Comparison of ENCODE assay signal across 9 cellular contexts in genomic region chr12:101925352-101925751, GRCh38. TPM values are rescaled to one million over a fixed set of nuclear protein-coding genes. Genes with fewer than 3 reads are reported as not detected.
DNase-seq lines count a peak whose midpoint lies in the region; ATAC-seq and TF ChIP-seq lines count a peak whose summit lies in the region.
"Had no signal": no experiment of that assay in that cellular context is flagged by ENCODE, and none has a peak within 500 bp of the region (broad histone marks: within the 10 kb centered on the region; RNA-seq: fewer than 3 reads in every experiment).

No MANE protein-coding gene starts in this region.

- H3K9me3 ChIP-seq in transverse colon = no peaks in the 10 kb centered on the region

- H3K27me3 ChIP-seq in transverse colon = no peaks in the 10 kb centered on the region

- intact Hi-C loops in transverse colon (cut with DNase I; ENCODE audit: low total_unique reads) = no loop called here

- peak overlapping the region; percentile 0 to 61 (median 44) for H3K27ac ChIP-seq in transverse colon

- in situ Hi-C loops in transverse colon (cut with MboI; ENCODE audit: low pct_ligation_motif_present in 1 of 4, low pct_unique_long_range_greater_than_20kb in 1 of 4, low sequenced_read_pairs in 3 of 4) = loop anchor here in 1 of 4 donors (25.0 kb wide), 1 partner anchor 562 kb away; the partner anchor contains the start of gene IGF1

- 58 to 71% methylated on average over 3 of the region's 3 CpGs for WGBS in transverse colon (ENCODE audit: low coverage in 1 of 2), 2 donors

- no peak for TF ChIP-seq CTCF in transverse colon (IDR thresholded peaks at IDR 0.05)

- H3K36me3 ChIP-seq in transverse colon = no peaks in the 10 kb centered on the region

- no peak for TF ChIP-seq EP300 in transverse colon (IDR thresholded peaks at IDR 0.05; ENCODE audit: low read depth)

- TF ChIP-seq POLR2A in transverse colon (IDR thresholded peaks at IDR 0.05) = no peak

- peak; percentile 42 for DNase-seq in HPDE6-E6E7 (ENCODE audit: extremely low spot score)
- DNase-seq in amniotic stem cell (lab: John Stamatoyannopoulos, UW) = peak; percentile 87
- DNase-seq in islet precursor cell = peak; percentile 98
- DNase-seq in transverse colon = peak; percentile 46
- no peak for DNase-seq in cerebellar nuclear complex (lab: John Stamatoyannopoulos, UW)
- no peak for DNase-seq in HuH-7.5 (ENCODE audit: low spot score)
- DNase-seq: activated naive CD8-positive, alpha-beta T cell treated with anti-CD3 and anti-CD28 coated beads, Interleukin-2, amount 50 U/mL, for 24 hours had no signal

- no peak for ATAC-seq in HG02840 (IDR thresholded peaks at IDR 0.05; ENCODE audit: low FRiP score, unreplicated experiment)
- no peak for ATAC-seq in HG02973 (IDR thresholded peaks at IDR 0.05; ENCODE audit: unreplicated experiment)
- ATAC-seq: activated naive CD8-positive, alpha-beta T cell treated with anti-CD3 and anti-CD28 coated beads, Interleukin-2, amount 50 U/mL, for 24 hours had no signal

- no peaks in the 10 kb centered on the region for H3K4me1 ChIP-seq in transverse colon

- no peak overlapping the region for H3K4me3 ChIP-seq in transverse colon

RNA-seq across cellular contexts. Expression of gene DRAM1, which starts 48.0 kb away (rescaled TPM):
- 10 to 100 TPM in 2 of 4 donors, 1 to 10 TPM in 2; 3.7 to 20.1 (median 8.7) TPM for total RNA-seq in transverse colon

Comparison
In these comparisons a context has a peak if more than half of its experiments do, and no peak if none do; other contexts are left out.
1. DNase-seq: peak in HPDE6-E6E7 (single experiment), amniotic stem cell (single experiment), islet precursor cell (single experiment) and transverse colon (single experiment); none in cerebellar nuclear complex (0 of 2) and HuH-7.5 (single experiment).